In the genomic region with DNA sequence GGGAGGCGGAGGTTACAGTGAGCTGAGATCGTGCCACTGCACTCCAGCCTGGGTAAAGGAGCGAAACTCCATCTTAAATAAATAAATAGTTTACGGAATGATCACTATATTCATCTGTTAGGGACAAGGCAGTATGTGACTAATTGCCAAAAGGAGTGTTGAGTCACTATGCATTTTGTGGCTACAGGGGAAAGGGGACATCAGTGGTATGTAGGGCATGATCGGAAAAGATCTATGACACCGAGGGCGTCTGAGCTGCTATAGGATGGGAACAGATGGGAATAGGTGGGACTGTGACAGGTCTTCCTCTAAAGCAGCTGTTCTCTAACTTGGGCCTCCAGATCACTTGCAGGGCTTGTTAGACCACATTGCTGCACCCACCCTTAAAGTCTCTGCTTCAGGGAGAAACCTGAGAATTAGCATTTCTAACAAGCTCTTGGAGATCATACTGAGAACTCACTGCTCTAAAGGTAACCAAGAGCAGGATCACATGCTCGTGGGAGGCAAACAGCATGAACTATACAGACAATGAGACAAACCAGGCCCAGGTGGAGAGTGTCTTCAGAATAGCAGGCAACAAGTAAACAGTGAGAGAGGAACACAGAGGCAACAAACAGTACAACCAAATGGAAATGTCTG, we compare ENCODE assay signal across 19 cellular contexts.
DNase-seq lines count a peak whose midpoint lies in the region; ATAC-seq, FAIRE-seq and TF ChIP-seq lines count a peak whose summit lies in the region.
"Had no signal": no experiment of that assay in that cellular context is flagged by ENCODE, and none has a peak within 500 bp of the region (broad histone marks: within the 10 kb centered on the region; RNA-seq: fewer than 3 reads in every experiment).

No MANE protein-coding gene starts in this region.

- DNase-seq in H54 (ENCODE audit: insufficient read length, low spot score) (no peak), WTC11 (ENCODE audit: low spot score) (no peak), hepatic stellate cell (ENCODE audit: low spot score) (peak; percentile 11), thoracic aorta (ENCODE audit: low spot score) (no peak), breast epithelium (ENCODE audit: low spot score in 2 of 2) (no peak), GOT3 (lab: John Stamatoyannopoulos, UW) (no peak)
- DNase-seq in stimulated activated naive CD8-positive, alpha-beta T cell treated with anti-CD3 and anti-CD28 coated beads, Interleukin-15, Interleukin-2, amounts not matched to agents 100 U/mL and 50 U/mL, for 24 hours = no peak
- DNase-seq: activated CD4-positive, alpha-beta T cell treated with anti-CD3 and anti-CD28 coated beads for 36 hours; effector CD8-positive, alpha-beta T cell; GDM1; Karpas-422; left lung; NCI-H187 treated with DMSO at 0.1 percent for 48 hours; NCI-H748 treated with DMSO at 0.1 percent for 48 hours had no signal

- POLR2A ChIA-PET in WTC11 (lab: Charles Lee) = no interaction called here

- H3K36me3 ChIP-seq in thoracic aorta (no peaks in the 10 kb centered on the region), breast epithelium (no peaks in the 10 kb centered on the region)

- FAIRE-seq in H54 (lab: Jason Lieb, UNC) = peak; percentile 70

- ATAC-seq in WTC11 (peak; percentile 77), thoracic aorta (ENCODE audit: insufficient number of reproducible peaks, low FRiP score, low read depth) (no peak), HG03469 (IDR thresholded peaks at IDR 0.05; ENCODE audit: unreplicated experiment) (no peak)
- no peak for ATAC-seq in stimulated activated naive CD8-positive, alpha-beta T cell treated with anti-CD3 and anti-CD28 coated beads, Interleukin-15, Interleukin-2, amounts not matched to agents 100 U/mL and 50 U/mL, for 24 hours
- ATAC-seq: activated CD4-positive, alpha-beta T cell treated with anti-CD3 and anti-CD28 coated beads for 36 hours; sciatic nerve had no signal

- no peaks in the 10 kb centered on the region for H3K27me3 Mint-ChIP-seq in WTC11 (ENCODE audit: low read depth)
- H3K27me3 Mint-ChIP-seq: activated CD4-positive, alpha-beta T cell treated with anti-CD3 and anti-CD28 coated beads for 36 hours; activated naive CD4-positive, alpha-beta T cell treated with anti-CD3 and anti-CD28 coated beads, Interleukin-2, amount 50 U/mL, for 24 hours had no signal

- H3K9me3 ChIP-seq in thoracic aorta = no peaks in the 10 kb centered on the region
- H3K9me3 ChIP-seq in breast epithelium = no peaks in the 10 kb centered on the region
- H3K9me3 ChIP-seq: left lung had no signal

- intact Hi-C loops in breast epithelium (cut with DNase I; ENCODE audit: low total_unique reads) = no loop called here

- H3K9me3 Mint-ChIP-seq in WTC11 = no peaks in the 10 kb centered on the region
- H3K9me3 Mint-ChIP-seq: activated naive CD4-positive, alpha-beta T cell treated with anti-CD3 and anti-CD28 coated beads, Interleukin-2, amount 50 U/mL, for 24 hours; CD14-positive monocyte; nephron had no signal

- no peak for TF ChIP-seq CTCF in WTC11 (IDR thresholded peaks at IDR 0.05)
- TF ChIP-seq CTCF in thoracic aorta (IDR thresholded peaks at IDR 0.05) = no peak
- TF ChIP-seq CTCF in breast epithelium (IDR thresholded peaks at IDR 0.05) = no peak

- H3K36me3 Mint-ChIP-seq in WTC11 = no peaks in the 10 kb centered on the region

- H3K4me3 ChIP-seq in thoracic aorta (no peak overlapping the region), breast epithelium (no peak overlapping the region)
- H3K4me3 ChIP-seq: left lung had no signal

- peaks cover 27% of the 10 kb centered on the region for H3K4me1 Mint-ChIP-seq in WTC11
- H3K4me1 Mint-ChIP-seq: activated naive CD4-positive, alpha-beta T cell treated with anti-CD3 and anti-CD28 coated beads, Interleukin-2, amount 50 U/mL, for 24 hours; CD14-positive monocyte; nephron had no signal

- H3K4me1 ChIP-seq in thoracic aorta (ENCODE audit: control insufficient read depth in 1 of 2, low read depth in 2 of 2) = peaks cover 36 to 72% of the 10 kb centered on the region in 2 donors
- no peaks in the 10 kb centered on the region for H3K4me1 ChIP-seq in breast epithelium
- H3K4me1 ChIP-seq: left lung had no signal

- CTCF ChIA-PET in WTC11 (lab: Charles Lee) = interaction anchor here (0.6 to 1.1 kb wide), 2 partner anchors 65 to 96 kb away, joined by 4 read pairs; partner anchors contain the start of gene ITGA8

- peak overlapping the region; percentile 88 to 94 for H3K27ac ChIP-seq in thoracic aorta
- no peak overlapping the region for H3K27ac ChIP-seq in breast epithelium
- H3K27ac ChIP-seq: left lung had no signal

- peak overlapping the region; percentile 88 for H3K27ac Mint-ChIP-seq in WTC11
- H3K27ac Mint-ChIP-seq: activated CD4-positive, alpha-beta T cell treated with anti-CD3 and anti-CD28 coated beads for 36 hours; activated naive CD4-positive, alpha-beta T cell treated with anti-CD3 and anti-CD28 coated beads, Interleukin-2, amount 50 U/mL, for 24 hours; CD14-positive monocyte; nephron had no signal

- no peak for TF ChIP-seq POLR2A in H54 (IDR thresholded peaks at IDR 0.05; ENCODE audit: low read depth, low read length)
- TF ChIP-seq POLR2A in breast epithelium (IDR thresholded peaks at IDR 0.05) = no peak

- no peak overlapping the region for H3K4me3 Mint-ChIP-seq in WTC11
- H3K4me3 Mint-ChIP-seq: activated CD4-positive, alpha-beta T cell treated with anti-CD3 and anti-CD28 coated beads for 36 hours; activated naive CD4-positive, alpha-beta T cell treated with anti-CD3 and anti-CD28 coated beads, Interleukin-2, amount 50 U/mL, for 24 hours; CD14-positive monocyte; nephron had no signal

- no peaks in the 10 kb centered on the region for H3K27me3 ChIP-seq in thoracic aorta (replicated peaks; ENCODE audit: insufficient read depth)
- H3K27me3 ChIP-seq in breast epithelium = no peaks in the 10 kb centered on the region
- H3K27me3 ChIP-seq: left lung had no signal

TF ChIP-seq in WTC11, 78 proteins besides CTCF, POLR2A, EP300 and RAD21 (continues in another document):
- TF ChIP-seq, protein P1, sequence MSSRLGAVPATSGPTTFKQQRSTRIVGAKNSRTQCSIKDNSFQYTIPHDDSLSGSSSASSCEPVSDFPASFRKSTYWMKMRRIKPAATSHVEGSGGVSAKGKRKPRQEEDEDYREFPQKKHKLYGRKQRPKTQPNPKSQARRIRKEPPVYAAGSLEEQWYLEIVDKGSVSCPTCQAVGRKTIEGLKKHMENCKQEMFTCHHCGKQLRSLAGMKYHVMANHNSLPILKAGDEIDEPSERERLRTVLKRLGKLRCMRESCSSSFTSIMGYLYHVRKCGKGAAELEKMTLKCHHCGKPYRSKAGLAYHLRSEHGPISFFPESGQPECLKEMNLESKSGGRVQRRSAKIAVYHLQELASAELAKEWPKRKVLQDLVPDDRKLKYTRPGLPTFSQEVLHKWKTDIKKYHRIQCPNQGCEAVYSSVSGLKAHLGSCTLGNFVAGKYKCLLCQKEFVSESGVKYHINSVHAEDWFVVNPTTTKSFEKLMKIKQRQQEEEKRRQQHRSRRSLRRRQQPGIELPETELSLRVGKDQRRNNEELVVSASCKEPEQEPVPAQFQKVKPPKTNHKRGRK (CRISPR knock-in tag; IDR thresholded peaks at IDR 0.05; ENCODE audit: borderline replicate concordance) = no peak
- no peak for TF ChIP-seq ZNF281 (CRISPR knock-in tag; IDR thresholded peaks at IDR 0.05)
- TF ChIP-seq, protein P2, sequence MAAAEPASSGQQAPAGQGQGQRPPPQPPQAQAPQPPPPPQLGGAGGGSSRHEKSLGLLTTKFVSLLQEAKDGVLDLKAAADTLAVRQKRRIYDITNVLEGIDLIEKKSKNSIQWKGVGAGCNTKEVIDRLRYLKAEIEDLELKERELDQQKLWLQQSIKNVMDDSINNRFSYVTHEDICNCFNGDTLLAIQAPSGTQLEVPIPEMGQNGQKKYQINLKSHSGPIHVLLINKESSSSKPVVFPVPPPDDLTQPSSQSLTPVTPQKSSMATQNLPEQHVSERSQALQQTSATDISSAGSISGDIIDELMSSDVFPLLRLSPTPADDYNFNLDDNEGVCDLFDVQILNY (CRISPR knock-in tag; IDR thresholded peaks at IDR 0.05) = no peak

Comparison
In these comparisons a context has a peak if more than half of its experiments do, and no peak if none do; other contexts are left out.
1. H3K27ac ChIP-seq: peak in thoracic aorta (2 of 2); none in breast epithelium (0 of 2).